In the genomic region with DNA sequence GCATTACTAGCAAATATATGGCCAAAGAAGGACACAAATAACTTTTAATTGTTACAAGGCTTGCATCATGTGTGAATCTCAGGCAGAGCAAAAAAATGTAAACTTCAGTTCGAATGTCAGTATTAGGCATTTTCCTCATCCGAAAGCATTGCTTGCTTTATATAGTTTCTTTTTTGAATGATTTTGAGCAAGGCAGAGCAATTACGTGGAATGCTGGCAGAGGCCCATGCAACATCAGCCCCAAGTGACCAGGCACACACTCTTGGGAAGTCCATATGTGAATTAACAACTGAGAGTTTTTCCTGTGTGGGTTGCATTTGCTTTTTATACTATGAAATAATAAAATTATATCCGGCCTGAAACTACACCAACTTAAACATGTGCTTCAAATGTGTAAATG, we compare ENCODE assay signal across 24 cellular contexts.
A peak's percentile ranks its signal among the peaks of the same experiment; 100 is the strongest.
DNase-seq lines count a peak whose midpoint lies in the region; ATAC-seq and TF ChIP-seq lines count a peak whose summit lies in the region.
"Had no signal": no experiment of that assay in that cellular context is flagged by ENCODE, and none has a peak within 500 bp of the region (broad histone marks: within the 10 kb centered on the region; RNA-seq: fewer than 3 reads in every experiment).

No MANE protein-coding gene starts in this region.

- H3K9me3 Mint-ChIP-seq in chondrocyte (ENCODE audit: low read depth), result peaks cover 5% of the 10 kb centered on the region

- H3K4me2 ChIP-seq in skeletal muscle satellite cell (ENCODE audit: low read length), result peak overlapping the region; percentile 19
- H3K4me2 ChIP-seq: BLaER1 treated with 17β-estradiol and CSF1 and Interleukin-3, amounts not matched to agents 10 nM and 100 nM had no signal

- peak overlapping the region; percentile 80 for H3K27ac Mint-ChIP-seq in chondrocyte (ENCODE audit: unreplicated experiment)
- H3K27ac Mint-ChIP-seq: activated CD4-positive, alpha-beta T cell treated with anti-CD3 and anti-CD28 coated beads, Interleukin-2, amount 10 ng/mL, durations not matched to agents 24 days and 14 days; activated CD8-positive, alpha-beta memory T cell treated with anti-CD3 and anti-CD28 coated beads, Interleukin-2, amount 10 ng/mL, durations not matched to agents 7 days and 5 days; activated naive CD8-positive, alpha-beta T cell had no signal

- H3K4me1 ChIP-seq in skeletal muscle satellite cell (ENCODE audit: control insufficient read depth, insufficient read depth, low read length), result peaks cover 34% of the 10 kb centered on the region
- H3K4me1 ChIP-seq: gastrocnemius medialis, Peyer's patch, psoas muscle had no signal

- no peak for ATAC-seq in Right ventricle myocardium superior (ENCODE audit: poor library complexity)
- ATAC-seq: activated CD8-positive, alpha-beta memory T cell treated with anti-CD3 and anti-CD28 coated beads, Interleukin-2, amount 10 ng/mL, durations not matched to agents 7 days and 5 days; gastrocnemius medialis; psoas muscle; stimulated activated naive CD8-positive, alpha-beta T cell treated with anti-CD3 and anti-CD28 coated beads, Interleukin-15, amount 100 ng/mL, for 72 hours had no signal

- H3K4me3 ChIP-seq in fibroblast of villous mesenchyme (ENCODE audit: low read depth, low read length) (no peak overlapping the region), skeletal muscle satellite cell (ENCODE audit: low read length) (no peak overlapping the region)
- H3K4me3 ChIP-seq: BLaER1 treated with 17β-estradiol and CSF1 and Interleukin-3, amounts not matched to agents 10 nM and 100 nM; gastrocnemius medialis; lung; Peyer's patch; psoas muscle; SJSA1; tibial nerve had no signal

- peaks cover 88% of the 10 kb centered on the region for H3K4me1 Mint-ChIP-seq in chondrocyte (ENCODE audit: low read depth)

- no peaks in the 10 kb centered on the region for H3K27me3 Mint-ChIP-seq in chondrocyte (ENCODE audit: low read depth)
- H3K27me3 Mint-ChIP-seq: activated CD4-positive, alpha-beta T cell treated with anti-CD3 and anti-CD28 coated beads, Interleukin-2, amount 10 ng/mL, durations not matched to agents 24 days and 14 days; activated naive CD8-positive, alpha-beta T cell; stimulated activated naive CD8-positive, alpha-beta T cell treated with anti-CD3 and anti-CD28 coated beads, Interleukin-15, amount 100 ng/mL, for 72 hours had no signal

- no peaks in the 10 kb centered on the region for H3K27me3 ChIP-seq in skeletal muscle satellite cell (ENCODE audit: control insufficient read depth, insufficient read depth, low read length)
- H3K27me3 ChIP-seq: BLaER1 treated with 17β-estradiol and CSF1 and Interleukin-3, amounts not matched to agents 10 nM and 100 nM; gastrocnemius medialis; Peyer's patch; SJSA1; tibial nerve had no signal

- peaks cover 28% of the 10 kb centered on the region for H3K36me3 Mint-ChIP-seq in chondrocyte (ENCODE audit: low read depth)

- H3K9ac ChIP-seq in skeletal muscle satellite cell (ENCODE audit: low read depth, low read length), result no peak overlapping the region
- H3K9ac ChIP-seq: BLaER1 treated with 17β-estradiol and CSF1 and Interleukin-3, amounts not matched to agents 10 nM and 100 nM had no signal

- TF ChIP-seq CTCF in chondrocyte (IDR thresholded peaks at IDR 0.05) (no peak), fibroblast of villous mesenchyme (IDR thresholded peaks at IDR 0.05; ENCODE audit: insufficient read depth, low read depth, low read length) (no peak)

- intact Hi-C loops in Right ventricle myocardium superior (cut with DNase I) (no loop called here), cardiac septum (cut with DNase I) (loop anchor here (10.0 kb wide), 1 partner anchor 139 kb away; no protein-coding TSS in a partner anchor)

- DNase-seq in Right ventricle myocardium superior (peak; percentile 49), cardiac septum (ENCODE audit: low spot score) (no peak), chondrocyte (ENCODE audit: low spot score) (no peak), fibroblast of villous mesenchyme (ENCODE audit: low read depth) (peak; percentile 85), DMS79 (lab: John Stamatoyannopoulos, UW) (no peak), DMS79 treated with DMSO at 0.1 percent for 48 hours (lab: John Stamatoyannopoulos, UW) (no peak), NCI-H345 (lab: John Stamatoyannopoulos, UW) (no peak)
- DNase-seq: 8988T; activated CD4-positive, alpha-beta T cell treated with anti-CD3 and anti-CD28 coated beads, Interleukin-2, amount 10 ng/mL, durations not matched to agents 24 days and 14 days; activated CD8-positive, alpha-beta memory T cell treated with anti-CD3 and anti-CD28 coated beads, Interleukin-2, amount 10 ng/mL, durations not matched to agents 7 days and 5 days; EL; gastrocnemius medialis; islet precursor cell; NCI-H2107; NCI-H526; Peyer's patch; stimulated activated naive CD8-positive, alpha-beta T cell treated with anti-CD3 and anti-CD28 coated beads, Interleukin-15, amount 100 ng/mL, for 72 hours had no signal

- peaks cover 11% of the 10 kb centered on the region for H3K36me3 ChIP-seq in skeletal muscle satellite cell (ENCODE audit: insufficient read depth, low read length)
- H3K36me3 ChIP-seq: gastrocnemius medialis, Peyer's patch, tibial nerve had no signal

- H3K4me3 Mint-ChIP-seq in chondrocyte (ENCODE audit: unreplicated experiment), result no peak overlapping the region
- H3K4me3 Mint-ChIP-seq: activated CD4-positive, alpha-beta T cell treated with anti-CD3 and anti-CD28 coated beads, Interleukin-2, amount 10 ng/mL, durations not matched to agents 24 days and 14 days; activated CD8-positive, alpha-beta memory T cell treated with anti-CD3 and anti-CD28 coated beads, Interleukin-2, amount 10 ng/mL, durations not matched to agents 7 days and 5 days; activated naive CD8-positive, alpha-beta T cell; stimulated activated naive CD8-positive, alpha-beta T cell treated with anti-CD3 and anti-CD28 coated beads, Interleukin-15, amount 100 ng/mL, for 72 hours had no signal

- no peaks in the 10 kb centered on the region for H3K9me3 ChIP-seq in skeletal muscle satellite cell (replicated peaks; ENCODE audit: low read length)
- H3K9me3 ChIP-seq: gastrocnemius medialis, Peyer's patch, psoas muscle, SJSA1 had no signal

Comparison
In these comparisons a context has a peak if more than half of its experiments do, and no peak if none do; other contexts are left out.
1. DNase-seq: peak in Right ventricle myocardium superior (single experiment) and fibroblast of villous mesenchyme (single experiment); none in cardiac septum (single experiment), chondrocyte (single experiment), DMS79 (single experiment), DMS79 treated with DMSO at 0.1 percent for 48 hours (single experiment) and NCI-H345 (single experiment).